ENCODE assay signal across 22 cellular contexts in the genomic region with DNA sequence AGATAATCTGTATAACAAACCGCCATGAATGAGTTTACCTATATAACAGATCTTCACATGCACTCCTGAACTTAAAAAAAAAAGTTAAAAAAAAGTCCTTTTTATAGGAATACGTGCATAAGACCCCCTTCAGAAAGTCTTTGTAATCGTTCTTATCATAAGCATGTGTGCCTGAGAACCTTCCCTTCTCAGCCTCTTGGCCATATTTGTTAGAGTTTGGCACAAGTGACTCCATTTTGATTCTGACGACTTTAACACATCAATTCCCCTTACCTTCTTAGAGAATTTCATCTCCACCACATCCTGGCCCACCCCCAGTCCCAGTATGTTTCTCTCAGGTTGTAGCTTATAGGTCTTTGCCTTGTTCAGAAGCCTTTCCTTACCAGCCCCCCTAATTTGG. TPM values are rescaled to one million over a fixed set of nuclear protein-coding genes. Genes with fewer than 3 reads are reported as not detected.
DNase-seq lines count a peak whose midpoint lies in the region; ATAC-seq, FAIRE-seq and TF ChIP-seq lines count a peak whose summit lies in the region.
"Had no signal": no experiment of that assay in that cellular context is flagged by ENCODE, and none has a peak within 500 bp of the region (broad histone marks: within the 10 kb centered on the region; RNA-seq: fewer than 3 reads in every experiment).

No MANE protein-coding gene starts in this region.

- no peak overlapping the region for H4K91ac ChIP-seq in neuronal stem cell (ENCODE audit: low read depth, low read length, poor library complexity)

- no peak for DNase-seq in Caco-2
- DNase-seq in GM12878 (ENCODE audit: low read depth, low spot score) = no peak
- no peak for DNase-seq in neuronal stem cell (ENCODE audit: low spot score)
- DNase-seq in NCI-H1417 (lab: John Stamatoyannopoulos, UW) = no peak
- no peak for DNase-seq in activated CD4-positive, alpha-beta T cell treated with anti-CD3 and anti-CD28 coated beads, Interleukin-2, amount 50 U/mL, for 4 hours
- no peak for DNase-seq in NCI-H2196 treated with DMSO at 0.1 percent for 48 hours (lab: John Stamatoyannopoulos, UW; ENCODE audit: unreplicated experiment)
- no peak for DNase-seq in activated CD4-positive, alpha-beta memory T cell treated with anti-CD3 and anti-CD28 coated beads, Interleukin-2, amount 10 ng/mL, durations not matched to agents 7 days and 5 days
- DNase-seq: ACHN, DND-41, H7, HFFc6, KBM-7, NCI-H1105 treated with DMSO at 0.1 percent for 48 hours, NCI-H1694 treated with DMSO at 0.1 percent for 48 hours, NCI-H2227 treated with DMSO at 0.1 percent for 48 hours, NCI-H510A treated with DMSO at 0.1 percent for 48 hours, NCI-H82 had no signal

- TF ChIP-seq POLR2A in GM12878 (IDR thresholded peaks at IDR 0.05; ENCODE audit: low read depth, low read length) = no peak

- TF ChIP-seq RAD21 in GM12878 (IDR thresholded peaks at IDR 0.05; ENCODE audit: insufficient read depth, low read depth, low read length) = no peak

- no TSS peak for BruUV-seq in Caco-2 (replicated peaks; lab: Mats Ljungman, UMichigan)
- no TSS peak for BruUV-seq in GM12878 (replicated peaks; lab: Mats Ljungman, UMichigan)

- H2AK5ac ChIP-seq in neuronal stem cell (ENCODE audit: low read depth, low read length) = no peak overlapping the region

- peak overlapping the region; percentile 58 for H3K4ac ChIP-seq in neuronal stem cell (ENCODE audit: low read length)

- H4K8ac ChIP-seq in neuronal stem cell (ENCODE audit: low read depth, low read length) = no peak overlapping the region

- SMC1A ChIA-PET in GM12878 (lab: Charles Lee; ENCODE audit: uncharacterized antibody, unreplicated experiment) = interaction anchor here (1.2 to 4.1 kb wide), 4 partner anchors 9 to 23 kb away, joined by 3 to 17 read pairs (median 6); a partner anchor contains a TSS

- no peak overlapping the region for H3K4me3 ChIP-seq in Caco-2 (ENCODE audit: low read depth, low read length)
- no peak overlapping the region for H3K4me3 ChIP-seq in HUES6 (ENCODE audit: low read depth, low read length)
- no peak overlapping the region for H3K4me3 ChIP-seq in GM12878
- no peak overlapping the region for H3K4me3 ChIP-seq in neuronal stem cell (ENCODE audit: low read length in 2 of 2)

- peaks cover 5% of the 10 kb centered on the region; the same call in 1 of the 2 replicates for H3K4me1 ChIP-seq in Caco-2
- peaks cover 19% of the 10 kb centered on the region for H3K4me1 ChIP-seq in HUES6 (ENCODE audit: control insufficient read depth, insufficient read depth, low read length)
- peaks cover 6% of the 10 kb centered on the region; the same call in 1 of the 2 replicates for H3K4me1 ChIP-seq in GM12878 (ENCODE audit: control insufficient read depth, insufficient read depth, low read length)
- peaks cover 8 to 9% of the 10 kb centered on the region in 2 donors for H3K4me1 ChIP-seq in neuronal stem cell (ENCODE audit: control insufficient read depth in 2 of 2, insufficient read depth in 1 of 2, low read depth in 1 of 2, low read length in 2 of 2)

- no peaks in the 10 kb centered on the region for H4K20me1 ChIP-seq in GM12878 (ENCODE audit: control insufficient read depth, insufficient read depth)

- CTCF ChIA-PET in Caco-2 (lab: Charles Lee) (no interaction called here), GM12878 (lab: Yijun Ruan, JAX) (interaction anchor here (1.1 to 2.0 kb wide), 3 partner anchors 9 to 66 kb away, joined by 5 to 7 read pairs (median 7); a partner anchor contains a TSS)
- CTCF ChIA-PET in activated CD4-positive, alpha-beta memory T cell treated with anti-CD3 and anti-CD28 coated beads, Interleukin-2, amount 10 ng/mL, durations not matched to agents 7 days and 5 days (lab: Charles Lee) = interaction anchor here (1.3 to 2.0 kb wide), 3 partner anchors 11 to 250 kb away, joined by 4 to 5 read pairs (median 4); no protein-coding TSS in a partner anchor

- H2BK5ac ChIP-seq in neuronal stem cell (ENCODE audit: low read length) = no peak overlapping the region

- H3K9me3 ChIP-seq in Caco-2 (no peaks in the 10 kb centered on the region), HUES6 (ENCODE audit: control insufficient read depth, insufficient read depth, low read depth, low read length) (0 out of 2 replicates have a peak, but pooled peaks cover 3% of the 10 kb centered on the region), GM12878 (replicated peaks; ENCODE audit: control insufficient read depth, insufficient read depth, low read length) (no peaks in the 10 kb centered on the region), neuronal stem cell (replicated peaks in 1 of 2; ENCODE audit: control insufficient read depth in 2 of 2, insufficient read depth in 1 of 2, low read depth in 1 of 2, low read length in 2 of 2) (no peaks in the 10 kb centered on the region)

- H3K4me2 ChIP-seq in GM12878 (ENCODE audit: control insufficient read depth, insufficient read depth) (no peak overlapping the region), neuronal stem cell (ENCODE audit: insufficient read depth, low read length, poor library complexity, severe bottlenecking) (no peak overlapping the region)

- POLR2A ChIA-PET in Caco-2 (lab: Charles Lee) (no interaction called here), GM12878 (lab: Charles Lee) (interaction anchor here (1.2 kb wide), 1 partner anchor 17 kb away, joined by 4 read pairs; no protein-coding TSS in a partner anchor)
- POLR2A ChIA-PET in activated CD4-positive, alpha-beta memory T cell treated with anti-CD3 and anti-CD28 coated beads, Interleukin-2, amount 10 ng/mL, durations not matched to agents 7 days and 5 days (lab: Charles Lee) = interaction anchor here (0.8 to 0.9 kb wide), 2 partner anchors 15 to 17 kb away, joined by 3 read pairs; a partner anchor contains a TSS

- H3K9ac ChIP-seq in HUES6 (ENCODE audit: low read length) = no peak overlapping the region
- H3K9ac ChIP-seq in GM12878 (ENCODE audit: control insufficient read depth, insufficient read depth, low read length) = no peak overlapping the region
- no peak overlapping the region for H3K9ac ChIP-seq in neuronal stem cell (ENCODE audit: low read depth, low read length, poor library complexity)

- H3K79me2 ChIP-seq in GM12878 (ENCODE audit: control insufficient read depth, insufficient read depth, low read length) = no peaks in the 10 kb centered on the region

- H3K27me3 Mint-ChIP-seq in Caco-2 (ENCODE audit: insufficient read depth, unreplicated experiment) = no peaks in the 10 kb centered on the region
- peaks cover 51% of the 10 kb centered on the region for H3K27me3 Mint-ChIP-seq in activated CD4-positive, alpha-beta memory T cell treated with anti-CD3 and anti-CD28 coated beads, Interleukin-2, amount 10 ng/mL, durations not matched to agents 7 days and 5 days

- no peak overlapping the region for H3K14ac ChIP-seq in neuronal stem cell (ENCODE audit: low read length)

- no peak for ATAC-seq in GM12878

- no peaks in the 10 kb centered on the region for H3K9me3 Mint-ChIP-seq in Caco-2 (ENCODE audit: unreplicated experiment)
- peaks cover 2% of the 10 kb centered on the region for H3K9me3 Mint-ChIP-seq in activated CD4-positive, alpha-beta memory T cell treated with anti-CD3 and anti-CD28 coated beads, Interleukin-2, amount 10 ng/mL, durations not matched to agents 7 days and 5 days
- H3K9me3 Mint-ChIP-seq: HFFc6 had no signal

- intact Hi-C loops in Caco-2 (cut with micrococcal nuclease; ENCODE audit: unreplicated experiment) = no loop called here
- intact Hi-C loops in GM12878 (cut with micrococcal nuclease; ENCODE audit: unreplicated experiment) = no loop called here

- H3K27ac Mint-ChIP-seq in Caco-2 (ENCODE audit: unreplicated experiment) = peak overlapping the region; percentile 91
- no peak overlapping the region for H3K27ac Mint-ChIP-seq in activated CD4-positive, alpha-beta memory T cell treated with anti-CD3 and anti-CD28 coated beads, Interleukin-2, amount 10 ng/mL, durations not matched to agents 7 days and 5 days
- H3K27ac Mint-ChIP-seq: CD14-positive monocyte had no signal

- in situ Hi-C loops in GM12878 (cut with MboI) = no loop called here

- no peak overlapping the region for H3K18ac ChIP-seq in neuronal stem cell (ENCODE audit: low read length)

- H2BK12ac ChIP-seq in neuronal stem cell (ENCODE audit: low read length) = no peak overlapping the region

- 33% methylated on average over 4 of the region's 4 CpGs for WGBS in GM12878 (ENCODE audit: insufficient coverage, insufficient replicate concordance, low lambda C conversion rate, missing lambda C conversion rate)
- no CpG with 5 or more reads among the region's 4 CpGs for WGBS in neuronal stem cell (ENCODE audit: extremely low coverage in 2 of 2, insufficient read length in 2 of 2, insufficient replicate concordance in 1 of 2), 2 donors

- peaks cover 6% of the 10 kb centered on the region for H3K36me3 Mint-ChIP-seq in Caco-2 (ENCODE audit: insufficient read depth, unreplicated experiment)
- H3K36me3 Mint-ChIP-seq in activated CD4-positive, alpha-beta memory T cell treated with anti-CD3 and anti-CD28 coated beads, Interleukin-2, amount 10 ng/mL, durations not matched to agents 7 days and 5 days (ENCODE audit: low read depth) = peaks cover 5% of the 10 kb centered on the region
- H3K36me3 Mint-ChIP-seq: CD14-positive monocyte had no signal

- RAD21 ChIA-PET in GM12878 (lab: Charles Lee; ENCODE audit: unreplicated experiment) = no interaction called here

- FAIRE-seq in GM12878 (lab: Jason Lieb, UNC) = peak; percentile 18
- FAIRE-seq: HTR-8/SVneo had no signal

- no peak overlapping the region for H2BK15ac ChIP-seq in neuronal stem cell (ENCODE audit: low read length)

- H2AFZ ChIP-seq in GM12878 (ENCODE audit: control insufficient read depth, low read depth, low read length) = no peak overlapping the region
- H2AFZ ChIP-seq in neuronal stem cell (ENCODE audit: low read length) = peak overlapping the region; percentile 89

- H3K36me3 ChIP-seq in Caco-2 (ENCODE audit: control insufficient read depth, insufficient read depth, low read length) (no peaks in the 10 kb centered on the region), HUES6 (ENCODE audit: control insufficient read depth, insufficient read depth, low read length) (no peaks in the 10 kb centered on the region), GM12878 (ENCODE audit: control insufficient read depth in 2 of 2, insufficient read depth in 2 of 2, low read length in 1 of 2) (no peaks in the 10 kb centered on the region), neuronal stem cell (replicated peaks in 1 of 2; ENCODE audit: control insufficient read depth in 2 of 2, insufficient read depth in 2 of 2, low read length in 2 of 2) (no peaks in the 10 kb centered on the region)

- no peak overlapping the region for H2BK120ac ChIP-seq in neuronal stem cell (ENCODE audit: low read depth, low read length)

- H3K27ac ChIP-seq in HUES6 (ENCODE audit: low read depth, low read length) (peak overlapping the region; percentile 73; the same call in 1 of the 2 replicates), GM12878 (ENCODE audit: control insufficient read depth, insufficient read depth) (no peak overlapping the region), neuronal stem cell (replicated peaks; ENCODE audit: low read length) (no peak overlapping the region)

- H3K4me1 Mint-ChIP-seq in Caco-2 (ENCODE audit: low read depth, unreplicated experiment) = peaks cover 19% of the 10 kb centered on the region
- H3K4me1 Mint-ChIP-seq in activated CD4-positive, alpha-beta memory T cell treated with anti-CD3 and anti-CD28 coated beads, Interleukin-2, amount 10 ng/mL, durations not matched to agents 7 days and 5 days = peaks cover 28% of the 10 kb centered on the region

- no peak overlapping the region for H3K23ac ChIP-seq in neuronal stem cell (ENCODE audit: low read depth, low read length, poor library complexity)

- no peaks in the 10 kb centered on the region for H3K79me1 ChIP-seq in neuronal stem cell (ENCODE audit: low read depth, low read length)

- no peaks in the 10 kb centered on the region for H3K27me3 ChIP-seq in Caco-2 (replicated peaks; ENCODE audit: control insufficient read depth, insufficient read depth, low read length)
- H3K27me3 ChIP-seq in HUES6 (ENCODE audit: control insufficient read depth, insufficient read depth, low read length) = no peaks in the 10 kb centered on the region
- no peaks in the 10 kb centered on the region; a peak in 1 of 4 replicates for H3K27me3 ChIP-seq in GM12878 (replicated peaks in 1 of 2; ENCODE audit: control insufficient read depth in 2 of 2, insufficient read depth in 2 of 2, low read length in 1 of 2)
- H3K27me3 ChIP-seq in neuronal stem cell (ENCODE audit: control insufficient read depth in 3 of 3, insufficient read depth in 3 of 3, low read depth in 1 of 3, low read length in 3 of 3) = no peaks in the 10 kb centered on the region

- H3K4me3 Mint-ChIP-seq in Caco-2 (ENCODE audit: unreplicated experiment) = no peak overlapping the region
- H3K4me3 Mint-ChIP-seq in activated CD4-positive, alpha-beta memory T cell treated with anti-CD3 and anti-CD28 coated beads, Interleukin-2, amount 10 ng/mL, durations not matched to agents 7 days and 5 days = no peak overlapping the region

- TF ChIP-seq EP300 in GM12878 (IDR thresholded peaks at IDR 0.05; ENCODE audit: borderline replicate concordance in 1 of 2, control insufficient read depth in 1 of 2, low read depth in 2 of 2, low read length in 2 of 2) = no peak

- TF ChIP-seq CTCF in Caco-2 (IDR thresholded peaks at IDR 0.05; ENCODE audit: insufficient read depth in 1 of 2, low read depth in 1 of 2, low read length in 1 of 2, severe bottlenecking in 1 of 2, unreplicated experiment in 1 of 2) (no peak), GM12878 (IDR thresholded peaks at IDR 0.05 in 2 of 3, conservative IDR thresholded peaks at IDR 0.05 in 1 of 3; ENCODE audit: control insufficient read depth in 2 of 3, extremely low read depth in 1 of 3, insufficient read depth in 1 of 3, low read depth in 3 of 3, low read length in 3 of 3) (no peak)

RNA-seq across cellular contexts. Expression of a gene that starts 16.0 kb away (rescaled TPM):
- 328 and 359 TPM in 2 replicates for total RNA-seq in Caco-2 (2022)
- total RNA-seq in GM12878 (2013; cell fraction: nucleolus; rRNA removed) = 49.2 and 54.5 TPM in 2 replicates
- 101 and 122 TPM in 2 replicates for total RNA-seq in GM12878 (2014; rRNA removed)
- total RNA-seq in GM12878 (2014; rRNA removed; fragmentation: Illumina TruSeq; extraction: Trizol) = 150 and 156 TPM in 2 replicates
- 102 and 108 TPM in 2 replicates for total RNA-seq in GM12878 (2021)
- polyA plus RNA-seq in GM12878 (2011; ENCODE audit: low read depth) = 98.6 TPM
- 166 and 189 TPM in 2 replicates for polyA plus RNA-seq in GM12878 (2011; rRNA removed)
- 121 and 124 TPM in 2 replicates for polyA plus RNA-seq in GM12878 (2011; cell fraction: cytosol; rRNA removed)
- polyA plus RNA-seq in GM12878 (2011; cell fraction: nucleus; rRNA removed) = 106 and 126 TPM in 2 replicates
- polyA plus RNA-seq in GM12878 (2012) = 94.2 and 108 TPM in 2 replicates
- polyA plus RNA-seq in GM12878 (2014; fragmentation: Illumina TruSeq; extraction: Trizol) = 172 and 208 TPM in 2 replicates
- 100 to 1,000 TPM; 218 to 249 TPM for polyA plus RNA-seq in GM12878 (2014; fragmentation: Nextera tagmentation; extraction: Ambion mirVana)
- 97.2 and 120 TPM in 2 replicates for polyA plus RNA-seq in GM12878 (2014; rRNA removed)
- 100 to 1,000 TPM; 201 to 203 TPM for polyA plus RNA-seq in GM12878 (2016; fragmentation: Nextera tagmentation; extraction: Ambion mirVana)
- polyA minus RNA-seq in GM12878 (2011; rRNA and poly(A)+ RNA removed) = 68.4 and 109 TPM in 2 replicates
- polyA minus RNA-seq in GM12878 (2011; cell fraction: cytosol; rRNA and poly(A)+ RNA removed) = 80.8 and 85.0 TPM in 2 replicates
- 26.1 and 35.2 TPM in 2 replicates for polyA minus RNA-seq in GM12878 (2011; cell fraction: nucleus; rRNA and poly(A)+ RNA removed)
- polyA plus RNA-seq in neuronal stem cell (2013, experiment 1 of 2) = 130 TPM
- 128 TPM for polyA plus RNA-seq in neuronal stem cell (2013, experiment 2 of 2)
- 100 to 1,000 TPM; 234 to 235 TPM for total RNA-seq in activated CD4-positive, alpha-beta memory T cell treated with anti-CD3 and anti-CD28 coated beads, Interleukin-2, amount 10 ng/mL, durations not matched to agents 7 days and 5 days

RNA-seq across cellular contexts. Expression of a gene that starts 52.2 kb away (rescaled TPM):
- not detected in 2 replicates for total RNA-seq in Caco-2 (2022)
- total RNA-seq in GM12878 (2013; cell fraction: nucleolus; rRNA removed) = not detected in 2 replicates
- total RNA-seq in GM12878 (2014; rRNA removed) = not detected in 2 replicates
- total RNA-seq in GM12878 (2014; rRNA removed; fragmentation: Illumina TruSeq; extraction: Trizol) = not detected in 2 replicates
- not detected in 2 replicates for total RNA-seq in GM12878 (2021)
- not detected for polyA plus RNA-seq in GM12878 (2011; ENCODE audit: low read depth)
- polyA plus RNA-seq in GM12878 (2011; rRNA removed) = 0.04 and 0.12 TPM in 2 replicates
- 0.12 and 0.13 TPM in 2 replicates for polyA plus RNA-seq in GM12878 (2011; cell fraction: cytosol; rRNA removed)
- polyA plus RNA-seq in GM12878 (2011; cell fraction: nucleus; rRNA removed) = 0.16 and 0.27 TPM in 2 replicates
- polyA plus RNA-seq in GM12878 (2012) = not detected in 2 replicates
- polyA plus RNA-seq in GM12878 (2014; fragmentation: Illumina TruSeq; extraction: Trizol) = not detected in 2 replicates
- not detected for polyA plus RNA-seq in GM12878 (2014; fragmentation: Nextera tagmentation; extraction: Ambion mirVana)
- not detected in 2 replicates for polyA plus RNA-seq in GM12878 (2014; rRNA removed)
- not detected for polyA plus RNA-seq in GM12878 (2016; fragmentation: Nextera tagmentation; extraction: Ambion mirVana)
- polyA minus RNA-seq in GM12878 (2011; rRNA and poly(A)+ RNA removed) = 0.07 TPM in 1 of 2 replicates, not detected in the other
- polyA minus RNA-seq in GM12878 (2011; cell fraction: cytosol; rRNA and poly(A)+ RNA removed) = not detected in 2 replicates
- polyA minus RNA-seq in GM12878 (2011; cell fraction: nucleus; rRNA and poly(A)+ RNA removed) = not detected in 2 replicates
- polyA plus RNA-seq in neuronal stem cell (2013, experiment 1 of 2) = 0.06 TPM
- 0.11 TPM for polyA plus RNA-seq in neuronal stem cell (2013, experiment 2 of 2)
- not detected for total RNA-seq in activated CD4-positive, alpha-beta memory T cell treated with anti-CD3 and anti-CD28 coated beads, Interleukin-2, amount 10 ng/mL, durations not matched to agents 7 days and 5 days
- total RNA-seq: G401, H7, RPMI7951 had no signal
- polyA plus RNA-seq: CD14-positive monocyte had no signal
